Comparison of ENCODE assay signal across 8 cellular contexts in the genomic region with DNA sequence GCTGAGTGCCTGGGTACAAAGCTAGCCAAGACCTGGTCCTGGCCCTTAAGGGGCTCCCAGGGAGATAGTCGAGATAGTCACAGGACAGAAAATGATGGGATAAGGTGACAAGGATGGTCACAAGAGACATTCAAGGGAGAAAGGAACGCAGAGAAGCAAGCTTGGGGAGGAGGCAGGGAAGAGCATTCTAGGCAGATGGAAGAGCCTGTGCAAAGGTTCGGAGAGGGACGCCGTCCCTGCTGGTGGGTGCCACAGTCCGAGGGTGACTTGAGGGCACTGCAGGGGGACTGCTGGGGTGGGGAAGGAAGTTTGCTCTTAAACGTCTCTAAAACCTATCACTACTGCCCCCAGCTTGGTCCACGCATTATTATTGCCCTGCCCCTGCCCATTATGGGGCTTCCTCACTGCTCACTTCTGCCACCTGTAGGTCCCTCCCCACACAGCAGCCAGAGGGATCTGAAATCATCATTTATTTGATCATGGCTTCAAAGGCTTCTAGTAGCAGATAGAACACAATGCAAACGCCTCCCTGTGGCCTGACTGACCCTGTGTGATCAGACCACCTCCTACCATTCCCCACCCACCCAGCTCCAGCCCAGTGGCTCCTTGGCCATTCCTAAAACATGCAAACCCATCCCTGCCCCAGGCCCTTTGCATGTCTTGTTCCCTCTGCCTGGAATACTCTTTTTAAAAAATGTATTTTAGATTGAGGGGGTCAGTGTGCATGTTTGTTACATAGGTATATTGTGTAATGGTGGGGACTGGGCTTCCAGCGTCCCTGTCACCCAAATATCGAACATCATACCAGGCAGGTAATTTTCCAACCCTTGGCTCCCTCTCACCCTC.
DNase-seq lines count a peak whose midpoint lies in the region; ATAC-seq and TF ChIP-seq lines count a peak whose summit lies in the region.

No MANE protein-coding gene starts in this region.

- in situ Hi-C loops in transverse colon (cut with MboI; ENCODE audit: low pct_ligation_motif_present in 1 of 4, low pct_unique_long_range_greater_than_20kb in 1 of 4, low sequenced_read_pairs in 3 of 4) = loop anchor here in 3 of 4 donors (10.0 to 25.0 kb wide), 5 partner anchors 119 to 409 kb away; a partner anchor contains a TSS

- no peak overlapping the region for H3K27ac Mint-ChIP-seq in activated naive CD8-positive, alpha-beta T cell treated with anti-CD3 and anti-CD28 coated beads, Interleukin-2, amount 50 U/mL, for 24 hours

- no peak overlapping the region for H3K4me3 Mint-ChIP-seq in activated naive CD8-positive, alpha-beta T cell treated with anti-CD3 and anti-CD28 coated beads, Interleukin-2, amount 50 U/mL, for 24 hours

- H3K9me3 ChIP-seq in SJCRH30 (replicated peaks) (no peaks in the 10 kb centered on the region), lower lobe of right lung (no peaks in the 10 kb centered on the region), transverse colon (no peaks in the 10 kb centered on the region), ovary (no peaks in the 10 kb centered on the region)

- H3K4me1 Mint-ChIP-seq in activated naive CD8-positive, alpha-beta T cell treated with anti-CD3 and anti-CD28 coated beads, Interleukin-2, amount 50 U/mL, for 24 hours = peaks cover 2% of the 10 kb centered on the region

- POLR2A ChIA-PET in AG04449 (lab: Yijun Ruan, JAX) = no interaction called here

- no peaks in the 10 kb centered on the region for H3K27me3 Mint-ChIP-seq in activated naive CD8-positive, alpha-beta T cell treated with anti-CD3 and anti-CD28 coated beads, Interleukin-2, amount 50 U/mL, for 24 hours

- H3K9me3 Mint-ChIP-seq in activated naive CD8-positive, alpha-beta T cell treated with anti-CD3 and anti-CD28 coated beads, Interleukin-2, amount 50 U/mL, for 24 hours = no peaks in the 10 kb centered on the region

- H3K36me3 Mint-ChIP-seq in activated naive CD8-positive, alpha-beta T cell treated with anti-CD3 and anti-CD28 coated beads, Interleukin-2, amount 50 U/mL, for 24 hours (ENCODE audit: low read depth) = no peaks in the 10 kb centered on the region

- TF ChIP-seq CTCF in AG04449 (IDR thresholded peaks at IDR 0.05; ENCODE audit: insufficient read depth, low read length, missing control alignments) (peak; percentile 60), GM20000 (IDR thresholded peaks at IDR 0.05; ENCODE audit: extremely low read depth, missing control alignments) (peak; percentile 43), lower lobe of right lung (IDR thresholded peaks at IDR 0.05) (peak; percentile 49), transverse colon (IDR thresholded peaks at IDR 0.05) (peak; percentile 34 to 46 (median 43)), ovary (IDR thresholded peaks at IDR 0.05) (no peak)

- H3K36me3 ChIP-seq in SJCRH30 = no peaks in the 10 kb centered on the region
- H3K36me3 ChIP-seq in lower lobe of right lung = no peaks in the 10 kb centered on the region
- H3K36me3 ChIP-seq in transverse colon = no peaks in the 10 kb centered on the region
- no peaks in the 10 kb centered on the region for H3K36me3 ChIP-seq in ovary

- peaks cover 2% of the 10 kb centered on the region; the same call in 1 of the 2 replicates for H3K27me3 ChIP-seq in SJCRH30
- H3K27me3 ChIP-seq in lower lobe of right lung (ENCODE audit: low read depth) = no peaks in the 10 kb centered on the region
- no peaks in the 10 kb centered on the region for H3K27me3 ChIP-seq in transverse colon
- no peaks in the 10 kb centered on the region for H3K27me3 ChIP-seq in ovary

- H3K4me1 ChIP-seq in SJCRH30 (no peaks in the 10 kb centered on the region), lower lobe of right lung (no peaks in the 10 kb centered on the region), transverse colon (no peaks in the 10 kb centered on the region), ovary (ENCODE audit: insufficient read depth) (peaks cover 2% of the 10 kb centered on the region)

- H3K27ac ChIP-seq in SJCRH30 = no peak overlapping the region
- no peak overlapping the region for H3K27ac ChIP-seq in lower lobe of right lung
- no peak overlapping the region for H3K27ac ChIP-seq in transverse colon
- H3K27ac ChIP-seq in ovary = no peak overlapping the region

- 66% methylated on average over 11 of the region's 11 CpGs; no CpG with 5 or more reads in 1 of the 2 donors for WGBS in transverse colon (ENCODE audit: low coverage in 1 of 2), 2 donors
- WGBS in ovary, 3 donors = 66 to 70% (median 69%) methylated on average over 11 of the region's 11 CpGs

- H3K4me3 ChIP-seq in AG04449 (ENCODE audit: low read depth, low read length) (no peak overlapping the region), SJCRH30 (no peak overlapping the region), lower lobe of right lung (no peak overlapping the region), transverse colon (no peak overlapping the region), ovary (no peak overlapping the region)

- no peak for TF ChIP-seq POLR2A in transverse colon (IDR thresholded peaks at IDR 0.05)
- TF ChIP-seq POLR2A in ovary (IDR thresholded peaks at IDR 0.05) = no peak

- CTCF ChIA-PET in AG04449 (lab: Yijun Ruan, JAX) = interaction anchor here (0.8 to 17.3 kb wide), 29 partner anchors 9 to 456 kb away, joined by 3 to 241 read pairs (median 5); no protein-coding TSS in a partner anchor

- ATAC-seq in activated naive CD8-positive, alpha-beta T cell treated with anti-CD3 and anti-CD28 coated beads, Interleukin-2, amount 50 U/mL, for 24 hours = peak; percentile 41
- ATAC-seq in lower lobe of right lung = peak; percentile 21 to 35
- ATAC-seq in HG03280 (IDR thresholded peaks at IDR 0.05; ENCODE audit: unreplicated experiment) = no peak

- DNase-seq in AG04449 (ENCODE audit: low read depth, low spot score) (no peak), GM20000 (ENCODE audit: low spot score) (peak; percentile 73), SJCRH30 (peak; percentile 38 to 63), lower lobe of right lung (no peak), transverse colon (peak; percentile 33), ovary (no peak)
- peak; percentile 73 for DNase-seq in activated naive CD8-positive, alpha-beta T cell treated with anti-CD3 and anti-CD28 coated beads, Interleukin-2, amount 50 U/mL, for 24 hours

- TF ChIP-seq EP300 in transverse colon (IDR thresholded peaks at IDR 0.05; ENCODE audit: low read depth) = no peak
- TF ChIP-seq EP300 in ovary (IDR thresholded peaks at IDR 0.05) = no peak

- intact Hi-C loops in lower lobe of right lung (cut with DNase I) = loop anchor here (10.0 kb wide), 2 partner anchors 239 to 309 kb away; no protein-coding TSS in a partner anchor
- intact Hi-C loops in transverse colon (cut with DNase I; ENCODE audit: low total_unique reads) = no loop called here
- intact Hi-C loops in ovary (cut with DNase I) = loop anchor here in 1 of 4 donors (5.0 kb wide), 2 partner anchors 237 to 307 kb away; no protein-coding TSS in a partner anchor

Comparison
In these comparisons a context has a peak if more than half of its experiments do, and no peak if none do; other contexts are left out.
1. DNase-seq: peak in GM20000 (single experiment), SJCRH30 (2 of 2), activated naive CD8-positive, alpha-beta T cell treated with anti-CD3 and anti-CD28 coated beads, Interleukin-2, amount 50 U/mL, for 24 hours (single experiment) and transverse colon (single experiment); none in AG04449 (single experiment), lower lobe of right lung (single experiment) and ovary (0 of 5).
2. CTCF ChIP-seq: peak in AG04449 (single experiment), GM20000 (single experiment), lower lobe of right lung (single experiment) and transverse colon (5 of 5); none in ovary (0 of 3).